In the genomic region with DNA sequence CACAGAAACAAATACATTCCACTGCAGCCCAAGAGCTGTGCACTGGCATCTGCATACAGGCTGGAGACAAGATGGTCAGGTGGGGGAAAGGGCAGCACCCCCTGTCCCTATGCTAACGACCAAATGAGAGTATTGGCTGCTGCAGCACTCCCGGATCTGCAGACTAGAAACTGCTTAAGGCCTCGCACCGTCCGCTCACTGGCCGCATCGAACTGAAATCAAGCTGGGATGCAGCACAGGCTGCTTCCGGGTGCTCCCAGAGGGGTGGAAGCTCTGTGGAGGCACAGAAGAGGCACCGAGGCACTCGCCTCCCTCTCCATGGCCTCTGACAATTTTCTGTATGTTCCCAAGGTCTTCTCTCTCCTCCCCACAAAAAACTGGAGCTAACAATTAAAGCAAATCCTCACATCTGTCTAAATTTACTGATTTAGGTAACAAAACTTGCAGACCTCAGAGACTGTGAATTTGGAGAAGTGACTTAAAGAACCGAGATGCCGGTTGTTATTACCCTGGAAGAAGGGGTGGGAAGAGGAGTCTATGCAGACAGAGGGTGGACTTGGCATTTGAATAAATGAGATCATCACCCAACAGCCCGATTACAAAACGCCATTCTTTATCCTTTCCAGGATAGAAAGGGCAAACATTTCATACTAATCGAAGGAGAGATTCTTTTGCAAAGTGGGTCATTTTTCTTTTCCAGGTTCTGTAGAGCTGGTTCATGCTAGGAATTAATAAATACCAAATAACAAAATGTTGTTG, we compare ENCODE assay signal across 28 cellular contexts.
"Had no signal": no experiment of that assay in that cellular context is flagged by ENCODE, and none has a peak within 500 bp of the region (broad histone marks: within the 10 kb centered on the region; RNA-seq: fewer than 3 reads in every experiment).

No MANE protein-coding gene starts in this region.

- H3K9me3 Mint-ChIP-seq: activated naive CD8-positive, alpha-beta T cell treated with anti-CD3 and anti-CD28 coated beads for 36 hours; activated T-helper 2 cell treated with anti-CD3 and anti-CD28 coated beads, Interferon-gamma antibody, Interleukin-2, Interleukin-4, amounts not matched to agents 10 μg/mL and 5 μg/mL and 100 μg/mL, durations not matched to agents 14 hours and 24 hours and 36 hours; immature natural killer cell; stimulated activated memory B cell treated with anti-CD40 and anti-IgM and Interleukin-4, amounts not matched to agents 10 μg/mL and 1 μg/mL and 100 μg/mL, for 72 hours; type B pancreatic cell had no signal

- DNase-seq: activated B cell treated with CpG ODN at 0.5 μM for 24 hours; activated CD4-positive, alpha-beta T cell treated with anti-CD3 and anti-CD28 coated beads for 36 hours; activated CD4-positive, alpha-beta T cell treated with anti-CD3 and anti-CD28 coated beads, Interleukin-2, amount 50 U/mL, for 4 hours; activated CD8-positive, alpha-beta memory T cell treated with anti-CD3 and anti-CD28 coated beads for 24 hours; activated CD8-positive, alpha-beta memory T cell treated with anti-CD3 and anti-CD28 coated beads, Interleukin-2, amount 50 U/mL, for 4 hours; activated naive CD4-positive, alpha-beta T cell; activated naive CD8-positive, alpha-beta T cell treated with anti-CD3 and anti-CD28 coated beads for 36 hours; activated T-cell treated with anti-CD3 and anti-CD28 coated beads, Interleukin-2, amount 50 U/mL, for 24 hours; amniotic stem cell; cerebellar nuclear complex; cortex of kidney; foreskin fibroblast; immature natural killer cell; kidney glomerular epithelial cell; left ventricle myocardium superior; mammary epithelial cell; small intestine; stomach; T-helper 9 cell had no signal

- FAIRE-seq: bronchial epithelial cell, small intestine had no signal

- H3K4me3 ChIP-seq: stomach, thoracic aorta, vagina had no signal

- H3K27me3 Mint-ChIP-seq: activated B cell treated with CpG ODN at 0.5 μM for 24 hours; activated CD4-positive, alpha-beta T cell treated with anti-CD3 and anti-CD28 coated beads for 36 hours; activated naive CD8-positive, alpha-beta T cell treated with anti-CD3 and anti-CD28 coated beads for 36 hours; activated T-cell treated with anti-CD3 and anti-CD28 coated beads, Interleukin-2, amount 50 U/mL, for 24 hours; stimulated activated memory B cell treated with anti-CD40 and anti-IgM and Interleukin-4, amounts not matched to agents 10 μg/mL and 1 μg/mL and 100 μg/mL, for 72 hours had no signal

- H3K9ac ChIP-seq: parathyroid adenoma had no signal

- ATAC-seq: activated CD4-positive, alpha-beta T cell treated with anti-CD3 and anti-CD28 coated beads for 36 hours; left ventricle myocardium superior; sciatic nerve; stimulated activated memory B cell treated with anti-CD40 and anti-IgM and Interleukin-4, amounts not matched to agents 10 μg/mL and 1 μg/mL and 100 μg/mL, for 72 hours had no signal

- H3K4me1 ChIP-seq: parathyroid adenoma, stomach, vagina had no signal

- H3K36me3 Mint-ChIP-seq: activated naive CD8-positive, alpha-beta T cell treated with anti-CD3 and anti-CD28 coated beads for 36 hours; immature natural killer cell; stimulated activated memory B cell treated with anti-CD40 and anti-IgM and Interleukin-4, amounts not matched to agents 10 μg/mL and 1 μg/mL and 100 μg/mL, for 72 hours; type B pancreatic cell had no signal

- H3K9me3 ChIP-seq: stomach, thoracic aorta, vagina had no signal

- H3K4me1 Mint-ChIP-seq: activated B cell treated with CpG ODN at 0.5 μM for 24 hours; activated CD4-positive, alpha-beta T cell treated with anti-CD3 and anti-CD28 coated beads for 36 hours; activated naive CD8-positive, alpha-beta T cell treated with anti-CD3 and anti-CD28 coated beads for 36 hours; immature natural killer cell; nephron; stimulated activated memory B cell treated with anti-CD40 and anti-IgM and Interleukin-4, amounts not matched to agents 10 μg/mL and 1 μg/mL and 100 μg/mL, for 72 hours had no signal

- H2AFZ ChIP-seq: parathyroid adenoma had no signal

- H3K79me2 ChIP-seq: parathyroid adenoma had no signal

- H3K4me3 Mint-ChIP-seq: activated B cell treated with CpG ODN at 0.5 μM for 24 hours; activated CD4-positive, alpha-beta T cell treated with anti-CD3 and anti-CD28 coated beads for 36 hours; activated naive CD8-positive, alpha-beta T cell treated with anti-CD3 and anti-CD28 coated beads for 36 hours; activated T-cell treated with anti-CD3 and anti-CD28 coated beads, Interleukin-2, amount 50 U/mL, for 24 hours; immature natural killer cell; nephron; stimulated activated memory B cell treated with anti-CD40 and anti-IgM and Interleukin-4, amounts not matched to agents 10 μg/mL and 1 μg/mL and 100 μg/mL, for 72 hours; type B pancreatic cell had no signal

- H3K27me3 ChIP-seq: stomach, vagina had no signal

- H3K27ac ChIP-seq: parathyroid adenoma, stomach, thoracic aorta, vagina had no signal

- H3K36me3 ChIP-seq: stomach, thoracic aorta, vagina had no signal
